Comparison of ENCODE assay signal across 1 cellular context in the genomic region with DNA sequence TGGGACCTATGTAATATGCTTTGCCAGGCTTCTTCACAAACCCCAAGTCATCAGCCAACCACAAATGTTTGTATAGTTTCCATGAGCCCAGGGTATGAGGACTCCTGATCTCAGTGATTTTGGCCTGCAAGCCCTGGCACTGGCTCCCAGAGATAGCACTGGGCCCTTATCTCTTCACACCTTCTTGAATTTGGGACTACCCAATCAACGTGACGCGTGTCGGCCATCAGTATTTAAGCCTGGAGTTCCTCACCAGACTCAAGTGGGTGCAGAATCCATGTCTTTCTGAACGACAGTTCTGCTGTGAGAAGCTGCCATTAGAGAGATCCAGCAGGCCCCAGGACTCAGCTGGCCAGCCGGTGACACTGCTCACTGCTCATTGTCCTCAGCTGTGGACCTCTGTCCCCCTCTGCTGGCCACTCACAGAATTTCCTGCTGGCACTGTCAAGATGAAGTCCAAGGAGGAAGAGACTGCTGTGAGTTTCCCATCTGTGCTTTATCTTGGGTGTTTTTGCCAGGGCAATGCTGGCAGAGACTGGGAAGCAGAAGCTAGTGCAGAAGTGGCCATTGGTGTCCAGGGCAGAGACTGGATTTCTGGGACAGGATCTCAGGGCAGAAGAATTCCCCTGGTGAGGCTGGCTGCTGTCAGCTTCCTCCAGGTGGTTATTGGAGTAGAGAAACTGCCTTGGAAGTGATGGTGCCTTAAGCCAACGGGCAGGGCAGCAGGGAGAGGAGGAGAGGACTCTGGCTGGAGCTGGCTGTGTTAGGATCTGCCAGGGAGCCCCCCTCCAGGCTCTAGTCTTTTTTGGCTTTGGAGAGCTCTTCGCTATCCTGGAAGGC.
TF ChIP-seq lines count a peak whose summit lies in the region.

No MANE protein-coding gene starts in this region.

TF ChIP-seq in K562, 482 proteins besides CTCF, POLR2A, EP300 and RAD21 (continued from another document and continues in another):
- TF ChIP-seq, protein P1, sequence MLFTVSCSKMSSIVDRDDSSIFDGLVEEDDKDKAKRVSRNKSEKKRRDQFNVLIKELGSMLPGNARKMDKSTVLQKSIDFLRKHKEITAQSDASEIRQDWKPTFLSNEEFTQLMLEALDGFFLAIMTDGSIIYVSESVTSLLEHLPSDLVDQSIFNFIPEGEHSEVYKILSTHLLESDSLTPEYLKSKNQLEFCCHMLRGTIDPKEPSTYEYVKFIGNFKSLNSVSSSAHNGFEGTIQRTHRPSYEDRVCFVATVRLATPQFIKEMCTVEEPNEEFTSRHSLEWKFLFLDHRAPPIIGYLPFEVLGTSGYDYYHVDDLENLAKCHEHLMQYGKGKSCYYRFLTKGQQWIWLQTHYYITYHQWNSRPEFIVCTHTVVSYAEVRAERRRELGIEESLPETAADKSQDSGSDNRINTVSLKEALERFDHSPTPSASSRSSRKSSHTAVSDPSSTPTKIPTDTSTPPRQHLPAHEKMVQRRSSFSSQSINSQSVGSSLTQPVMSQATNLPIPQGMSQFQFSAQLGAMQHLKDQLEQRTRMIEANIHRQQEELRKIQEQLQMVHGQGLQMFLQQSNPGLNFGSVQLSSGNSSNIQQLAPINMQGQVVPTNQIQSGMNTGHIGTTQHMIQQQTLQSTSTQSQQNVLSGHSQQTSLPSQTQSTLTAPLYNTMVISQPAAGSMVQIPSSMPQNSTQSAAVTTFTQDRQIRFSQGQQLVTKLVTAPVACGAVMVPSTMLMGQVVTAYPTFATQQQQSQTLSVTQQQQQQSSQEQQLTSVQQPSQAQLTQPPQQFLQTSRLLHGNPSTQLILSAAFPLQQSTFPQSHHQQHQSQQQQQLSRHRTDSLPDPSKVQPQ (CRISPR knock-in tag; IDR thresholded peaks at IDR 0.05; ENCODE audit: borderline replicate concordance): peak; percentile 20; the same call in 1 of the 2 replicates
- TF ChIP-seq TOE1 (IDR thresholded peaks at IDR 0.05; ENCODE audit: borderline replicate concordance) (peak; percentile 66; the same call in 1 of the 2 replicates), TOE1 (CRISPR knock-in tag; IDR thresholded peaks at IDR 0.05; ENCODE audit: borderline replicate concordance, low read depth) (peak; percentile 61; the same call in 1 of the 2 replicates), GTF2A2 (tag; IDR thresholded peaks at IDR 0.05) (no peak), HMG20B (CRISPR knock-in tag; IDR thresholded peaks at IDR 0.05) (no peak), L3MBTL2 (IDR thresholded peaks at IDR 0.05) (peak; percentile 91), ESRRB (CRISPR knock-in tag; IDR thresholded peaks at IDR 0.05; ENCODE audit: borderline replicate concordance) (no peak), U2AF1 (optimal IDR thresholded peaks at IDR 0.05; ENCODE audit: low read depth, low read length) (no peak), TFAM (CRISPR knock-in tag; conservative IDR thresholded peaks at IDR 0.05) (no peak), GABPA (tag; conservative IDR thresholded peaks at IDR 0.05; ENCODE audit: low read depth) (no peak), KLF1 (tag; IDR thresholded peaks at IDR 0.05) (no peak), C11orf30 (IDR thresholded peaks at IDR 0.05; ENCODE audit: low read depth) (peak; percentile 57; the same call in 1 of the 2 replicates), SMARCC2 (IDR thresholded peaks at IDR 0.05; ENCODE audit: low read depth) (peak; percentile 75; the same call in 1 of the 2 replicates), DNMT1 (IDR thresholded peaks at IDR 0.05) (no peak), ZNF76 (CRISPR knock-in tag; IDR thresholded peaks at IDR 0.05; ENCODE audit: borderline replicate concordance) (no peak), RBM15 (IDR thresholded peaks at IDR 0.05; ENCODE audit: insufficient read depth, low read length) (no peak), HDAC8 (tag; IDR thresholded peaks at IDR 0.05) (no peak), ZKSCAN1 (IDR thresholded peaks at IDR 0.05; ENCODE audit: low read depth, low read length) (no peak), SMARCE1 (IDR thresholded peaks at IDR 0.05) (peak; percentile 84), FUS (optimal IDR thresholded peaks at IDR 0.05; ENCODE audit: low read depth, low read length) (no peak), ZNF384 (IDR thresholded peaks at IDR 0.05; ENCODE audit: low read depth, low read length) (no peak), PTBP1 (IDR thresholded peaks at IDR 0.05; ENCODE audit: low read depth, low read length) (no peak), ZNF184 (CRISPR knock-in tag; IDR thresholded peaks at IDR 0.05) (no peak), TCF3 (CRISPR knock-in tag; IDR thresholded peaks at IDR 0.05) (peak; percentile 98), PHB (CRISPR knock-in tag; IDR thresholded peaks at IDR 0.05) (no peak), POU5F1 (IDR thresholded peaks at IDR 0.05; ENCODE audit: borderline replicate concordance, low read depth, low read length, partially characterized antibody) (no peak)
- TF ChIP-seq, protein P2, sequence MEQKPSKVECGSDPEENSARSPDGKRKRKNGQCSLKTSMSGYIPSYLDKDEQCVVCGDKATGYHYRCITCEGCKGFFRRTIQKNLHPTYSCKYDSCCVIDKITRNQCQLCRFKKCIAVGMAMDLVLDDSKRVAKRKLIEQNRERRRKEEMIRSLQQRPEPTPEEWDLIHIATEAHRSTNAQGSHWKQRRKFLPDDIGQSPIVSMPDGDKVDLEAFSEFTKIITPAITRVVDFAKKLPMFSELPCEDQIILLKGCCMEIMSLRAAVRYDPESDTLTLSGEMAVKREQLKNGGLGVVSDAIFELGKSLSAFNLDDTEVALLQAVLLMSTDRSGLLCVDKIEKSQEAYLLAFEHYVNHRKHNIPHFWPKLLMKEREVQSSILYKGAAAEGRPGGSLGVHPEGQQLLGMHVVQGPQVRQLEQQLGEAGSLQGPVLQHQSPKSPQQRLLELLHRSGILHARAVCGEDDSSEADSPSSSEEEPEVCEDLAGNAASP (IDR thresholded peaks at IDR 0.05): no peak
- TF ChIP-seq, protein P3, sequence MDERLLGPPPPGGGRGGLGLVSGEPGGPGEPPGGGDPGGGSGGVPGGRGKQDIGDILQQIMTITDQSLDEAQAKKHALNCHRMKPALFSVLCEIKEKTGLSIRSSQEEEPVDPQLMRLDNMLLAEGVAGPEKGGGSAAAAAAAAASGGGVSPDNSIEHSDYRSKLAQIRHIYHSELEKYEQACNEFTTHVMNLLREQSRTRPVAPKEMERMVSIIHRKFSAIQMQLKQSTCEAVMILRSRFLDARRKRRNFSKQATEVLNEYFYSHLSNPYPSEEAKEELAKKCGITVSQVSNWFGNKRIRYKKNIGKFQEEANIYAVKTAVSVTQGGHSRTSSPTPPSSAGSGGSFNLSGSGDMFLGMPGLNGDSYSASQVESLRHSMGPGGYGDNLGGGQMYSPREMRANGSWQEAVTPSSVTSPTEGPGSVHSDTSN (CRISPR knock-in tag; IDR thresholded peaks at IDR 0.05; ENCODE audit: low read depth): no peak
- TF ChIP-seq, protein P3 (tag; conservative IDR thresholded peaks at IDR 0.05; ENCODE audit: low read depth): peak; percentile 36
- TF ChIP-seq, protein P4, sequence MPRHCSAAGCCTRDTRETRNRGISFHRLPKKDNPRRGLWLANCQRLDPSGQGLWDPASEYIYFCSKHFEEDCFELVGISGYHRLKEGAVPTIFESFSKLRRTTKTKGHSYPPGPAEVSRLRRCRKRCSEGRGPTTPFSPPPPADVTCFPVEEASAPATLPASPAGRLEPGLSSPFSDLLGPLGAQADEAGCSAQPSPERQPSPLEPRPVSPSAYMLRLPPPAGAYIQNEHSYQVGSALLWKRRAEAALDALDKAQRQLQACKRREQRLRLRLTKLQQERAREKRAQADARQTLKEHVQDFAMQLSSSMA (CRISPR knock-in tag; IDR thresholded peaks at IDR 0.05): no peak
- TF ChIP-seq, protein P5, sequence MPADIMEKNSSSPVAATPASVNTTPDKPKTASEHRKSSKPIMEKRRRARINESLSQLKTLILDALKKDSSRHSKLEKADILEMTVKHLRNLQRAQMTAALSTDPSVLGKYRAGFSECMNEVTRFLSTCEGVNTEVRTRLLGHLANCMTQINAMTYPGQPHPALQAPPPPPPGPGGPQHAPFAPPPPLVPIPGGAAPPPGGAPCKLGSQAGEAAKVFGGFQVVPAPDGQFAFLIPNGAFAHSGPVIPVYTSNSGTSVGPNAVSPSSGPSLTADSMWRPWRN (IDR thresholded peaks at IDR 0.05; ENCODE audit: low read depth): peak; percentile 97
- TF ChIP-seq, protein P6, sequence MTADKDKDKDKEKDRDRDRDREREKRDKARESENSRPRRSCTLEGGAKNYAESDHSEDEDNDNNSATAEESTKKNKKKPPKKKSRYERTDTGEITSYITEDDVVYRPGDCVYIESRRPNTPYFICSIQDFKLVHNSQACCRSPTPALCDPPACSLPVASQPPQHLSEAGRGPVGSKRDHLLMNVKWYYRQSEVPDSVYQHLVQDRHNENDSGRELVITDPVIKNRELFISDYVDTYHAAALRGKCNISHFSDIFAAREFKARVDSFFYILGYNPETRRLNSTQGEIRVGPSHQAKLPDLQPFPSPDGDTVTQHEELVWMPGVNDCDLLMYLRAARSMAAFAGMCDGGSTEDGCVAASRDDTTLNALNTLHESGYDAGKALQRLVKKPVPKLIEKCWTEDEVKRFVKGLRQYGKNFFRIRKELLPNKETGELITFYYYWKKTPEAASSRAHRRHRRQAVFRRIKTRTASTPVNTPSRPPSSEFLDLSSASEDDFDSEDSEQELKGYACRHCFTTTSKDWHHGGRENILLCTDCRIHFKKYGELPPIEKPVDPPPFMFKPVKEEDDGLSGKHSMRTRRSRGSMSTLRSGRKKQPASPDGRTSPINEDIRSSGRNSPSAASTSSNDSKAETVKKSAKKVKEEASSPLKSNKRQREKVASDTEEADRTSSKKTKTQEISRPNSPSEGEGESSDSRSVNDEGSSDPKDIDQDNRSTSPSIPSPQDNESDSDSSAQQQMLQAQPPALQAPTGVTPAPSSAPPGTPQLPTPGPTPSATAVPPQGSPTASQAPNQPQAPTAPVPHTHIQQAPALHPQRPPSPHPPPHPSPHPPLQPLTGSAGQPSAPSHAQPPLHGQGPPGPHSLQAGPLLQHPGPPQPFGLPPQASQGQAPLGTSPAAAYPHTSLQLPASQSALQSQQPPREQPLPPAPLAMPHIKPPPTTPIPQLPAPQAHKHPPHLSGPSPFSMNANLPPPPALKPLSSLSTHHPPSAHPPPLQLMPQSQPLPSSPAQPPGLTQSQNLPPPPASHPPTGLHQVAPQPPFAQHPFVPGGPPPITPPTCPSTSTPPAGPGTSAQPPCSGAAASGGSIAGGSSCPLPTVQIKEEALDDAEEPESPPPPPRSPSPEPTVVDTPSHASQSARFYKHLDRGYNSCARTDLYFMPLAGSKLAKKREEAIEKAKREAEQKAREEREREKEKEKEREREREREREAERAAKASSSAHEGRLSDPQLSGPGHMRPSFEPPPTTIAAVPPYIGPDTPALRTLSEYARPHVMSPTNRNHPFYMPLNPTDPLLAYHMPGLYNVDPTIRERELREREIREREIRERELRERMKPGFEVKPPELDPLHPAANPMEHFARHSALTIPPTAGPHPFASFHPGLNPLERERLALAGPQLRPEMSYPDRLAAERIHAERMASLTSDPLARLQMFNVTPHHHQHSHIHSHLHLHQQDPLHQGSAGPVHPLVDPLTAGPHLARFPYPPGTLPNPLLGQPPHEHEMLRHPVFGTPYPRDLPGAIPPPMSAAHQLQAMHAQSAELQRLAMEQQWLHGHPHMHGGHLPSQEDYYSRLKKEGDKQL (CRISPR knock-in tag; IDR thresholded peaks at IDR 0.05; ENCODE audit: borderline replicate concordance): no peak
- TF ChIP-seq, protein P7, sequence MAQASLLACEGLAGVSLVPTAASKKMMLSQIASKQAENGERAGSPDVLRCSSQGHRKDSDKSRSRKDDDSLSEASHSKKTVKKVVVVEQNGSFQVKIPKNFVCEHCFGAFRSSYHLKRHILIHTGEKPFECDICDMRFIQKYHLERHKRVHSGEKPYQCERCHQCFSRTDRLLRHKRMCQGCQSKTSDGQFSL (CRISPR knock-in tag; IDR thresholded peaks at IDR 0.05): peak; percentile 61; the same call in 1 of the 2 replicates
- TF ChIP-seq, protein P7 (tag; IDR thresholded peaks at IDR 0.05): no peak; a peak in 1 of 4 replicates
- TF ChIP-seq, protein P8, sequence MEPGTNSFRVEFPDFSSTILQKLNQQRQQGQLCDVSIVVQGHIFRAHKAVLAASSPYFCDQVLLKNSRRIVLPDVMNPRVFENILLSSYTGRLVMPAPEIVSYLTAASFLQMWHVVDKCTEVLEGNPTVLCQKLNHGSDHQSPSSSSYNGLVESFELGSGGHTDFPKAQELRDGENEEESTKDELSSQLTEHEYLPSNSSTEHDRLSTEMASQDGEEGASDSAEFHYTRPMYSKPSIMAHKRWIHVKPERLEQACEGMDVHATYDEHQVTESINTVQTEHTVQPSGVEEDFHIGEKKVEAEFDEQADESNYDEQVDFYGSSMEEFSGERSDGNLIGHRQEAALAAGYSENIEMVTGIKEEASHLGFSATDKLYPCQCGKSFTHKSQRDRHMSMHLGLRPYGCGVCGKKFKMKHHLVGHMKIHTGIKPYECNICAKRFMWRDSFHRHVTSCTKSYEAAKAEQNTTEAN (CRISPR knock-in tag; IDR thresholded peaks at IDR 0.05): no peak
- TF ChIP-seq, protein P9, sequence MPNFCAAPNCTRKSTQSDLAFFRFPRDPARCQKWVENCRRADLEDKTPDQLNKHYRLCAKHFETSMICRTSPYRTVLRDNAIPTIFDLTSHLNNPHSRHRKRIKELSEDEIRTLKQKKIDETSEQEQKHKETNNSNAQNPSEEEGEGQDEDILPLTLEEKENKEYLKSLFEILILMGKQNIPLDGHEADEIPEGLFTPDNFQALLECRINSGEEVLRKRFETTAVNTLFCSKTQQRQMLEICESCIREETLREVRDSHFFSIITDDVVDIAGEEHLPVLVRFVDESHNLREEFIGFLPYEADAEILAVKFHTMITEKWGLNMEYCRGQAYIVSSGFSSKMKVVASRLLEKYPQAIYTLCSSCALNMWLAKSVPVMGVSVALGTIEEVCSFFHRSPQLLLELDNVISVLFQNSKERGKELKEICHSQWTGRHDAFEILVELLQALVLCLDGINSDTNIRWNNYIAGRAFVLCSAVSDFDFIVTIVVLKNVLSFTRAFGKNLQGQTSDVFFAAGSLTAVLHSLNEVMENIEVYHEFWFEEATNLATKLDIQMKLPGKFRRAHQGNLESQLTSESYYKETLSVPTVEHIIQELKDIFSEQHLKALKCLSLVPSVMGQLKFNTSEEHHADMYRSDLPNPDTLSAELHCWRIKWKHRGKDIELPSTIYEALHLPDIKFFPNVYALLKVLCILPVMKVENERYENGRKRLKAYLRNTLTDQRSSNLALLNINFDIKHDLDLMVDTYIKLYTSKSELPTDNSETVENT (CRISPR knock-in tag; IDR thresholded peaks at IDR 0.05): no peak
- TF ChIP-seq, protein P10, sequence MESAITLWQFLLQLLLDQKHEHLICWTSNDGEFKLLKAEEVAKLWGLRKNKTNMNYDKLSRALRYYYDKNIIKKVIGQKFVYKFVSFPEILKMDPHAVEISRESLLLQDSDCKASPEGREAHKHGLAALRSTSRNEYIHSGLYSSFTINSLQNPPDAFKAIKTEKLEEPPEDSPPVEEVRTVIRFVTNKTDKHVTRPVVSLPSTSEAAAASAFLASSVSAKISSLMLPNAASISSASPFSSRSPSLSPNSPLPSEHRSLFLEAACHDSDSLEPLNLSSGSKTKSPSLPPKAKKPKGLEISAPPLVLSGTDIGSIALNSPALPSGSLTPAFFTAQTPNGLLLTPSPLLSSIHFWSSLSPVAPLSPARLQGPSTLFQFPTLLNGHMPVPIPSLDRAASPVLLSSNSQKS (CRISPR knock-in tag; IDR thresholded peaks at IDR 0.05): no peak
